1 cellular context compared by ENCODE assay signal in genomic region chr3:17443142-17443541, GRCh38.
A peak's percentile ranks its signal among the peaks of the same experiment; 100 is the strongest.
TF ChIP-seq lines count a peak whose summit lies in the region.

No MANE protein-coding gene starts in this region.

TF ChIP-seq in K562, 482 proteins besides CTCF, POLR2A, EP300 and RAD21 (continued from another document and continues in another):
- peak; percentile 82; the same call in 1 of the 2 replicates for TF ChIP-seq CUX1 (CRISPR knock-in tag; IDR thresholded peaks at IDR 0.05)
- TF ChIP-seq ESRRB (CRISPR knock-in tag; IDR thresholded peaks at IDR 0.05; ENCODE audit: borderline replicate concordance), result no peak
- TF ChIP-seq IRF2 (CRISPR knock-in tag; IDR thresholded peaks at IDR 0.05), result no peak
- no peak for TF ChIP-seq HMG20A (CRISPR knock-in tag; conservative IDR thresholded peaks at IDR 0.05)
- TF ChIP-seq ZNF140 (CRISPR knock-in tag; IDR thresholded peaks at IDR 0.05), result no peak
- peak; percentile 80 for TF ChIP-seq TEAD4 (IDR thresholded peaks at IDR 0.05; ENCODE audit: low read length)
- no peak for TF ChIP-seq TEAD4 (CRISPR knock-in tag; IDR thresholded peaks at IDR 0.05; ENCODE audit: borderline replicate concordance)
- TF ChIP-seq FOS (IDR thresholded peaks at IDR 0.05; ENCODE audit: extremely low read depth, insufficient read length), result no peak
- peak; percentile 8; the same call in 1 of the 2 replicates for TF ChIP-seq SOX6 (IDR thresholded peaks at IDR 0.05)
- TF ChIP-seq CHD7 (IDR thresholded peaks at IDR 0.05; ENCODE audit: low read depth, low read length), result no peak
- no peak for TF ChIP-seq TSHZ1 (CRISPR knock-in tag; IDR thresholded peaks at IDR 0.05)
- no peak for TF ChIP-seq ZBTB8A (IDR thresholded peaks at IDR 0.05; ENCODE audit: partially characterized antibody)
- TF ChIP-seq SIN3A (IDR thresholded peaks at IDR 0.05; ENCODE audit: borderline replicate concordance in 2 of 2, control insufficient read depth in 1 of 2, low read depth in 2 of 2, low read length in 2 of 2), result no peak
- TF ChIP-seq BRD4 (IDR thresholded peaks at IDR 0.05), result no peak
- no peak for TF ChIP-seq ARNT (IDR thresholded peaks at IDR 0.05)
- no peak for TF ChIP-seq RFX1 (IDR thresholded peaks at IDR 0.05)
- TF ChIP-seq ZNF263 (CRISPR knock-in tag; IDR thresholded peaks at IDR 0.05; ENCODE audit: borderline replicate concordance), result no peak
- no peak for TF ChIP-seq SAP30 (IDR thresholded peaks at IDR 0.05; ENCODE audit: borderline replicate concordance, insufficient read depth, low read depth, low read length, poor library complexity, severe bottlenecking)
- TF ChIP-seq BCOR (IDR thresholded peaks at IDR 0.05), result no peak
- peak; percentile 65; the same call in 1 of the 2 replicates for TF ChIP-seq RAD51 (IDR thresholded peaks at IDR 0.05; ENCODE audit: borderline replicate concordance, low read depth)
- TF ChIP-seq MEF2A (IDR thresholded peaks at IDR 0.05; ENCODE audit: control insufficient read depth, low read depth, low read length), result no peak
- no peak for TF ChIP-seq ZFP30 (CRISPR knock-in tag; IDR thresholded peaks at IDR 0.05; ENCODE audit: borderline replicate concordance)
- no peak for TF ChIP-seq ZNF277 (CRISPR knock-in tag; IDR thresholded peaks at IDR 0.05; ENCODE audit: borderline replicate concordance)
- TF ChIP-seq RNF2 (IDR thresholded peaks at IDR 0.05), result no peak
- no peak for TF ChIP-seq MYNN (IDR thresholded peaks at IDR 0.05)
- TF ChIP-seq MYNN (CRISPR knock-in tag; IDR thresholded peaks at IDR 0.05), result no peak
- TF ChIP-seq MNT (conservative IDR thresholded peaks at IDR 0.05), result peak; percentile 52; a peak in 2 of 4 replicates
- no peak for TF ChIP-seq XRCC5 (IDR thresholded peaks at IDR 0.05; ENCODE audit: low read depth, low read length)
- TF ChIP-seq SIX5 (IDR thresholded peaks at IDR 0.05; ENCODE audit: borderline replicate concordance in 1 of 2, insufficient read depth in 1 of 2, low read depth in 1 of 2, low read length in 2 of 2), result no peak
- TF ChIP-seq E2F3 (CRISPR knock-in tag; IDR thresholded peaks at IDR 0.05), result no peak
- TF ChIP-seq HMBOX1 (IDR thresholded peaks at IDR 0.05), result no peak
- peak; percentile 52; the same call in 1 of the 2 replicates for TF ChIP-seq POLR2AphosphoS5 (IDR thresholded peaks at IDR 0.05; ENCODE audit: control insufficient read depth, insufficient read depth, low read depth, low read length)
- TF ChIP-seq SUPT5H (IDR thresholded peaks at IDR 0.05), result no peak
- no peak for TF ChIP-seq KDM5B (IDR thresholded peaks at IDR 0.05; ENCODE audit: insufficient replicate concordance, low read depth, low read length)
